In genomic region chr10:128150045-128150493, GRCh38 we compare ENCODE assay signal across 8 cellular contexts. TPM values are rescaled to one million over a fixed set of nuclear protein-coding genes. Genes with fewer than 3 reads are reported as not detected.
DNase-seq lines count a peak whose midpoint lies in the region; ATAC-seq and TF ChIP-seq lines count a peak whose summit lies in the region.

No MANE protein-coding gene starts in this region.

- DNase-seq in CD4-positive, alpha-beta memory T cell: peak; percentile 70 to 85 (median 81)
- DNase-seq in HK-2 (ENCODE audit: unreplicated experiment): peak; percentile 77
- DNase-seq in Peyer's patch: peak; percentile 31 to 86 (median 79)
- DNase-seq in activated gamma-delta T cell treated with Interleukin-2 at 50 U/mL for 16 hours: peak; percentile 71
- peak; percentile 53 for DNase-seq in globus pallidus (ENCODE audit: low spot score)
- DNase-seq in osteoblast (ENCODE audit: insufficient read length, low spot score, missing footprints): peak; percentile 99
- DNase-seq in testis: peak; percentile 79

- intact Hi-C loops in CD4-positive, alpha-beta memory T cell (cut with micrococcal nuclease): loop anchor here (1.0 to 5.0 kb wide), 6 partner anchors 24 to 433 kb away; partner anchors contain the start of genes MKI67 and PTPRE
- intact Hi-C loops in testis (cut with DNase I; ENCODE audit: low total_unique reads): no loop called here

- no peaks in the 10 kb centered on the region for H4K20me1 ChIP-seq in osteoblast (ENCODE audit: insufficient read depth, low read length)

- no peaks in the 10 kb centered on the region for H3K27me3 ChIP-seq in CD4-positive, alpha-beta memory T cell (ENCODE audit: insufficient read depth, low read length)
- H3K27me3 ChIP-seq in Peyer's patch (no peaks in the 10 kb centered on the region), osteoblast (ENCODE audit: insufficient read depth, low read length) (no peaks in the 10 kb centered on the region), testis (no peaks in the 10 kb centered on the region)

- H3K79me2 ChIP-seq in osteoblast (ENCODE audit: insufficient read depth, low read length): no peaks in the 10 kb centered on the region

- H3K36me3 Mint-ChIP-seq in CD4-positive, alpha-beta memory T cell: no peaks in the 10 kb centered on the region

- H2AFZ ChIP-seq in osteoblast (ENCODE audit: low read length): peak overlapping the region; percentile 61

- H3K36me3 ChIP-seq in CD4-positive, alpha-beta memory T cell (ENCODE audit: insufficient read depth, low read length): no peaks in the 10 kb centered on the region
- H3K36me3 ChIP-seq in Peyer's patch (no peaks in the 10 kb centered on the region), osteoblast (ENCODE audit: insufficient read depth, low read length) (no peaks in the 10 kb centered on the region), testis (ENCODE audit: low read depth, missing control alignments) (no peaks in the 10 kb centered on the region)

- H3K4me1 ChIP-seq in CD4-positive, alpha-beta memory T cell (ENCODE audit: insufficient read depth, low read length): peaks cover 3% of the 10 kb centered on the region
- H3K4me1 ChIP-seq in Peyer's patch (no peaks in the 10 kb centered on the region), osteoblast (ENCODE audit: insufficient read depth, low read length) (peaks cover 10% of the 10 kb centered on the region), testis (no peaks in the 10 kb centered on the region)

- CTCF ChIA-PET in CD4-positive, alpha-beta memory T cell (lab: Charles Lee; ENCODE audit: partially characterized antibody): interaction anchor here (0.8 to 3.8 kb wide), 23 partner anchors 10 to 139 kb away, joined by 3 to 91 read pairs (median 6); partner anchors contain the start of gene MKI67

- TF ChIP-seq POLR2A in Peyer's patch (IDR thresholded peaks at IDR 0.05) (no peak), testis (IDR thresholded peaks at IDR 0.05) (no peak)

- 1 to 2% methylated on average over 14 to 35 of the region's 53 CpGs for WGBS in testis, 2 donors

- peak overlapping the region in 1 of 7 donors; percentile 18 for H3K27ac Mint-ChIP-seq in CD4-positive, alpha-beta memory T cell

- peak overlapping the region in 1 of 2 donors; percentile 91 for H3K4me3 ChIP-seq in CD4-positive, alpha-beta memory T cell (ENCODE audit: low read length in 2 of 2)
- peak overlapping the region; percentile 31 to 67 (median 54) for H3K4me3 ChIP-seq in Peyer's patch
- peak overlapping the region; percentile 72 for H3K4me3 ChIP-seq in osteoblast (ENCODE audit: insufficient read depth, low read length)
- H3K4me3 ChIP-seq in testis: peak overlapping the region; percentile 38 to 56

- POLR2A ChIA-PET in CD4-positive, alpha-beta memory T cell (lab: Charles Lee; ENCODE audit: partially characterized antibody): no interaction called here

- ATAC-seq in GM19463 (IDR thresholded peaks at IDR 0.05; ENCODE audit: unreplicated experiment): peak; percentile 89

- H3K27me3 Mint-ChIP-seq in CD4-positive, alpha-beta memory T cell: peaks cover 2 to 3% of the 10 kb centered on the region in 2 donors

- H3K4me2 ChIP-seq in osteoblast (ENCODE audit: insufficient read depth, low read length): peak overlapping the region; percentile 81

- H3K4me1 Mint-ChIP-seq in CD4-positive, alpha-beta memory T cell: peaks cover 4 to 15% (median 9%) of the 10 kb centered on the region in 4 donors

- no peaks in the 10 kb centered on the region for H3K9me3 ChIP-seq in CD4-positive, alpha-beta memory T cell (ENCODE audit: control insufficient read depth in 1 of 2, low read length in 2 of 2)
- H3K9me3 ChIP-seq in Peyer's patch (no peaks in the 10 kb centered on the region), osteoblast (ENCODE audit: low read depth, low read length) (no peaks in the 10 kb centered on the region), testis (no peaks in the 10 kb centered on the region)

- H3K27ac ChIP-seq in CD4-positive, alpha-beta memory T cell (ENCODE audit: low read depth, low read length): no peak overlapping the region
- H3K27ac ChIP-seq in Peyer's patch: no peak overlapping the region
- no peak overlapping the region for H3K27ac ChIP-seq in osteoblast (ENCODE audit: low read depth, low read length)
- H3K27ac ChIP-seq in testis: no peak overlapping the region

- peak overlapping the region; percentile 60 to 78 (median 67) for H3K4me3 Mint-ChIP-seq in CD4-positive, alpha-beta memory T cell

- H3K9me3 Mint-ChIP-seq in CD4-positive, alpha-beta memory T cell: no peaks in the 10 kb centered on the region

- TF ChIP-seq CTCF in Peyer's patch (IDR thresholded peaks at IDR 0.05) (peak; percentile 56 to 99 (median 86)), osteoblast (IDR thresholded peaks at IDR 0.05; ENCODE audit: extremely low read depth, low read depth, low read length) (peak; percentile 63), testis (IDR thresholded peaks at IDR 0.05) (peak; percentile 81 to 86 (median 82))

RNA-seq across cellular contexts. Expression of gene MKI67, which starts 23.8 kb away (rescaled TPM):
- total RNA-seq in CD4-positive, alpha-beta memory T cell: under 1 TPM; 0.17 to 0.93 TPM
- polyA plus RNA-seq in CD4-positive, alpha-beta memory T cell: under 1 TPM in 1 of 2 donors, not detected in 1; 0.11 TPM
- total RNA-seq in Peyer's patch: 10 to 100 TPM; 11.9 to 74.3 (median 18.9) TPM
- 2.5 and 3.5 TPM in 2 replicates for total RNA-seq in osteoblast
- 1 to 10 TPM; 4.5 to 7.2 TPM for total RNA-seq in testis
- 4.0 TPM for polyA plus RNA-seq in testis (ENCODE audit: insufficient read depth, low read depth, low replicate concordance)
